ENCODE assay signal across 11 cellular contexts in genomic region chr6:40585661-40586269, GRCh38. TPM values are rescaled to one million over a fixed set of nuclear protein-coding genes. Genes with fewer than 3 reads are reported as not detected.
A peak's percentile ranks its signal among the peaks of the same experiment; 100 is the strongest.
DNase-seq lines count a peak whose midpoint lies in the region; ATAC-seq, FAIRE-seq and TF ChIP-seq lines count a peak whose summit lies in the region.
"Had no signal": no experiment of that assay in that cellular context is flagged by ENCODE, and none has a peak within 500 bp of the region (broad histone marks: within the 10 kb centered on the region; RNA-seq: fewer than 3 reads in every experiment).

No MANE protein-coding gene starts in this region.

- no peaks in the 10 kb centered on the region for H3K79me2 ChIP-seq in HepG2 (ENCODE audit: insufficient read depth, low read length)

- no peak for TF ChIP-seq RAD21 in HepG2 (CRISPR knock-in tag; IDR thresholded peaks at IDR 0.05)

- H3K27ac Mint-ChIP-seq in endodermal cell, result no peak overlapping the region
- H3K27ac Mint-ChIP-seq: HFFc6 had no signal

- H3K27ac ChIP-seq in HepG2 (ENCODE audit: extremely low read length, insufficient read depth, low read length) (no peak overlapping the region), right lobe of liver (no peak overlapping the region), endodermal cell (ENCODE audit: low read depth, low read length) (no peak overlapping the region), temporal lobe (ENCODE audit: low read depth, low read length) (peak overlapping the region; percentile 61), small intestine (ENCODE audit: low read depth in 1 of 2, low read length in 1 of 2) (no peak overlapping the region)
- H3K27ac ChIP-seq: testis had no signal

- H3K36me3 ChIP-seq in HepG2 (replicated peaks in 1 of 2; ENCODE audit: control insufficient read depth in 1 of 2, insufficient read depth in 2 of 2, low read length in 2 of 2) (no peaks in the 10 kb centered on the region), right lobe of liver (no peaks in the 10 kb centered on the region), endodermal cell (ENCODE audit: control insufficient read depth, insufficient read depth, low read length) (no peaks in the 10 kb centered on the region), small intestine (ENCODE audit: control insufficient read depth in 2 of 2, insufficient read depth in 2 of 2, low read length in 2 of 2) (no peaks in the 10 kb centered on the region)

- DNase-seq in HepG2 (ENCODE audit: low spot score) (no peak), right lobe of liver (no peak), NCI-H69 (lab: John Stamatoyannopoulos, UW) (peak; percentile 95), endodermal cell (peak; percentile 91), UCSD-AML1 (lab: John Stamatoyannopoulos, UW; ENCODE audit: unreplicated experiment) (no peak), small intestine (no peak)
- DNase-seq in stimulated activated CD4-positive, alpha-beta T cell treated with anti-CD3 and anti-CD28 coated beads, Interleukin-12 subunit alpha, Interleukin-12 subunit beta, amount 100 ng/mL, for 4 hours, result no peak
- DNase-seq: activated effector memory CD4-positive, alpha-beta T cell treated with anti-CD3 and anti-CD28 coated beads, Interleukin-2, amount 50 U/mL, for 16 hours; HFFc6; testis had no signal

- H3K4me3 ChIP-seq in HepG2 (replicated peaks in 1 of 3; ENCODE audit: insufficient read depth in 1 of 3, low read depth in 2 of 3, low read length in 3 of 3), result no peak overlapping the region
- no peak overlapping the region for H3K4me3 ChIP-seq in right lobe of liver
- H3K4me3 ChIP-seq in endodermal cell (ENCODE audit: low read length), result peak overlapping the region; percentile 83
- H3K4me3 ChIP-seq in small intestine (ENCODE audit: low read depth in 1 of 2, low read length in 2 of 2), result no peak overlapping the region

- no peaks in the 10 kb centered on the region for H3K36me3 Mint-ChIP-seq in endodermal cell (ENCODE audit: low read depth)

- no peaks in the 10 kb centered on the region for H3K9me3 Mint-ChIP-seq in endodermal cell
- H3K9me3 Mint-ChIP-seq: HFFc6 had no signal

- H3K27me3 ChIP-seq in HepG2 (ENCODE audit: control insufficient read depth in 1 of 2, insufficient read depth in 2 of 2, low read length in 2 of 2), result peaks cover 3 to 43% of the 10 kb centered on the region in 2 experiments
- H3K27me3 ChIP-seq in right lobe of liver, result peaks cover 0 to 7% of the 10 kb centered on the region in 2 donors
- peaks cover 48% of the 10 kb centered on the region for H3K27me3 ChIP-seq in endodermal cell (ENCODE audit: control insufficient read depth, insufficient read depth, low read length, poor library complexity, severe bottlenecking)
- peaks cover 8 to 14% of the 10 kb centered on the region in 2 donors for H3K27me3 ChIP-seq in small intestine (ENCODE audit: control insufficient read depth in 2 of 2, insufficient read depth in 2 of 2, low read length in 2 of 2)
- H3K27me3 ChIP-seq: testis had no signal

- H3K4me1 ChIP-seq in HepG2 (ENCODE audit: insufficient read depth, low read length) (0 out of 2 replicates have a peak, but pooled peaks cover 7% of the 10 kb centered on the region), right lobe of liver (peaks cover 0 to 12% (median 0%) of the 10 kb centered on the region in 4 donors), endodermal cell (ENCODE audit: control insufficient read depth, insufficient read depth, low read length) (peaks cover 7% of the 10 kb centered on the region), small intestine (ENCODE audit: control insufficient read depth in 2 of 2, insufficient read depth in 1 of 2, low read depth in 1 of 2, low read length in 1 of 2) (no peaks in the 10 kb centered on the region)

- no TSS peak for BruUV-seq in HepG2 (replicated peaks; lab: Mats Ljungman, UMichigan)

- 6% methylated on average over 11 of the region's 11 CpGs for WGBS in HepG2 (ENCODE audit: low lambda C conversion rate)
- 32% methylated on average over 8 of the region's 11 CpGs for WGBS in right lobe of liver (ENCODE audit: insufficient coverage, low coverage, low lambda C conversion rate, missing lambda C conversion rate)
- WGBS in endodermal cell (ENCODE audit: insufficient coverage in 1 of 2, insufficient read length in 1 of 2), 2 experiments, result 25 to 49% methylated on average over 4 to 11 of the region's 11 CpGs
- 17 to 41% (median 39%) methylated on average over 11 of the region's 11 CpGs for WGBS in small intestine, 3 donors

- peak overlapping the region; percentile 65 for H3K4me3 Mint-ChIP-seq in endodermal cell
- H3K4me3 Mint-ChIP-seq: HFFc6 had no signal

- H3K4me1 Mint-ChIP-seq in endodermal cell, result peaks cover 19% of the 10 kb centered on the region

- ATAC-seq in HepG2 (no peak), right lobe of liver (no peak)

- TF ChIP-seq POLR2A in HepG2 (IDR thresholded peaks at IDR 0.05; ENCODE audit: insufficient read depth in 1 of 2, low read depth in 2 of 2, low read length in 2 of 2) (no peak), right lobe of liver (IDR thresholded peaks at IDR 0.05) (no peak)

- no peaks in the 10 kb centered on the region for H3K9me3 ChIP-seq in HepG2 (ENCODE audit: low read length)
- no peaks in the 10 kb centered on the region for H3K9me3 ChIP-seq in right lobe of liver
- no peaks in the 10 kb centered on the region for H3K9me3 ChIP-seq in endodermal cell (ENCODE audit: control insufficient read depth, low read length)
- H3K9me3 ChIP-seq in small intestine (ENCODE audit: control insufficient read depth, low read depth), result no peaks in the 10 kb centered on the region
- H3K9me3 ChIP-seq: testis had no signal

- H3K9ac ChIP-seq in HepG2 (ENCODE audit: insufficient read depth, low read depth, low read length) (no peak overlapping the region), endodermal cell (ENCODE audit: extremely low read depth, low read length, poor library complexity, severe bottlenecking) (no peak overlapping the region)

- CTCF ChIA-PET in HepG2 (lab: Yijun Ruan, JAX; ENCODE audit: low intra/inter-chr PET ratio, low total read pairs), result no interaction called here

- peaks cover 56% of the 10 kb centered on the region for H3K27me3 Mint-ChIP-seq in endodermal cell (ENCODE audit: insufficient read depth)

- in situ Hi-C loops in HepG2 (cut with HindIII; ENCODE audit: extremely low pct_ligation_motif_present, low pct_unique_long_range_greater_than_20kb), result no loop called here

- TF ChIP-seq EP300 in HepG2 (IDR thresholded peaks at IDR 0.05; ENCODE audit: low read depth in 2 of 2, low read length in 2 of 2), result no peak
- TF ChIP-seq EP300 in HepG2 (CRISPR knock-in tag; IDR thresholded peaks at IDR 0.05; ENCODE audit: borderline replicate concordance), result no peak

- FAIRE-seq in HepG2 (lab: Jason Lieb, UNC) (no peak), small intestine (lab: Jason Lieb, UNC) (no peak)

- no peaks in the 10 kb centered on the region for H4K20me1 ChIP-seq in HepG2 (ENCODE audit: insufficient read depth, low read length)

- H2AFZ ChIP-seq in HepG2 (ENCODE audit: low read length), result no peak overlapping the region

- no peak overlapping the region for H3K4me2 ChIP-seq in HepG2 (ENCODE audit: low read depth, low read length)

- intact Hi-C loops in HepG2 (cut with micrococcal nuclease; ENCODE audit: unreplicated experiment) (loop anchor here (5.0 kb wide), 1 partner anchor 603 kb away; no protein-coding TSS in a partner anchor), right lobe of liver (cut with DNase I) (loop anchor here in 1 of 2 donors (5.0 kb wide), 1 partner anchor 258 kb away; no protein-coding TSS in a partner anchor)

- TF ChIP-seq CTCF in HepG2 (CRISPR knock-in tag; IDR thresholded peaks at IDR 0.05) (no peak), right lobe of liver (IDR thresholded peaks at IDR 0.05) (no peak), endodermal cell (conservative IDR thresholded peaks at IDR 0.05) (no peak)

- POLR2A ChIA-PET in HepG2 (lab: Yijun Ruan, JAX), result no interaction called here

TF ChIP-seq in HepG2, 621 proteins besides CTCF, POLR2A, EP300 and RAD21:
- peak; percentile 53; the same call in 1 of the 2 replicates for TF ChIP-seq ZNF263 (CRISPR knock-in tag; IDR thresholded peaks at IDR 0.05)
- TF ChIP-seq ZBTB38 (CRISPR knock-in tag; IDR thresholded peaks at IDR 0.05), result no peak
- TF ChIP-seq MAFF (IDR thresholded peaks at IDR 0.05; ENCODE audit: low read depth, low read length), result no peak
- TF ChIP-seq MAFG (CRISPR knock-in tag; IDR thresholded peaks at IDR 0.05), result no peak
- no peak for TF ChIP-seq IKZF1 (IDR thresholded peaks at IDR 0.05)

RNA-seq across cellular contexts. Expression of gene LRFN2, which starts 1.4 kb away (rescaled TPM):
- total RNA-seq in HepG2 (2016; rRNA removed; fragmentation: Illumina TruSeq; extraction: Trizol), result not detected in 2 replicates
- not detected in 2 replicates for total RNA-seq in HepG2 (2016; cell fraction: cytosol; rRNA removed; fragmentation: Illumina TruSeq; extraction: Trizol; ENCODE audit: low read depth)
- total RNA-seq in HepG2 (2016; cell fraction: insoluble cytoplasmic fraction; rRNA removed; fragmentation: Illumina TruSeq; extraction: Trizol), result not detected in 2 replicates
- total RNA-seq in HepG2 (2016; cell fraction: membrane; rRNA removed; fragmentation: Illumina TruSeq; extraction: Trizol), result not detected in 2 replicates
- not detected in 2 replicates for total RNA-seq in HepG2 (2016; cell fraction: nucleus; rRNA removed; fragmentation: Illumina TruSeq; extraction: Trizol)
- polyA plus RNA-seq in HepG2 (2011; rRNA removed), result not detected in 2 replicates
- not detected in 2 replicates for polyA plus RNA-seq in HepG2 (2011; cell fraction: cytosol; rRNA removed)
- not detected in 2 replicates for polyA plus RNA-seq in HepG2 (2011; cell fraction: nucleus; rRNA removed)
- not detected in 2 replicates for polyA plus RNA-seq in HepG2 (2012)
- polyA plus RNA-seq in HepG2 (2016; cell fraction: cytosol; fragmentation: Illumina TruSeq; extraction: Trizol; ENCODE audit: low read depth), result not detected in 2 replicates
- not detected in 2 replicates for polyA plus RNA-seq in HepG2 (2016; cell fraction: insoluble cytoplasmic fraction; fragmentation: Illumina TruSeq; extraction: Trizol; ENCODE audit: low read depth)
- polyA plus RNA-seq in HepG2 (2016; cell fraction: membrane; fragmentation: Illumina TruSeq; extraction: Trizol; ENCODE audit: low read depth), result not detected in 2 replicates
- not detected in 2 replicates for polyA plus RNA-seq in HepG2 (2016; cell fraction: nucleus; fragmentation: Illumina TruSeq; extraction: Trizol; ENCODE audit: insufficient read depth, low read depth)
- not detected in 2 replicates for polyA minus RNA-seq in HepG2 (2011; rRNA and poly(A)+ RNA removed; ENCODE audit: low replicate concordance)
- polyA minus RNA-seq in HepG2 (2011; cell fraction: cytosol; rRNA and poly(A)+ RNA removed), result not detected in 2 replicates
- not detected in 2 replicates for polyA minus RNA-seq in HepG2 (2011; cell fraction: nucleus; rRNA and poly(A)+ RNA removed)
- total RNA-seq in right lobe of liver, result under 1 TPM in 1 of 6 experiments, not detected in 5; 0.19 TPM
- under 1 TPM in 1 of 2 donors, not detected in 1; 0.15 TPM for total RNA-seq in endodermal cell
- 0.14 TPM for polyA plus RNA-seq in endodermal cell (2013, experiment 1 of 2)
- 0.08 TPM for polyA plus RNA-seq in endodermal cell (2013, experiment 2 of 2)
- total RNA-seq in temporal lobe, result 17.9 TPM
- under 1 TPM in 1 of 3 donors, not detected in 2; 0.22 TPM for polyA plus RNA-seq in small intestine
- total RNA-seq: HFFc6 had no signal

Comparison
In these comparisons a context has a peak if more than half of its experiments do, and no peak if none do; other contexts are left out.
1. DNase-seq: peak in NCI-H69 (single experiment) and endodermal cell (single experiment); none in HepG2 (single experiment), right lobe of liver (0 of 3), UCSD-AML1 (single experiment), small intestine (single experiment) and stimulated activated CD4-positive, alpha-beta T cell treated with anti-CD3 and anti-CD28 coated beads, Interleukin-12 subunit alpha, Interleukin-12 subunit beta, amount 100 ng/mL, for 4 hours (single experiment).
2. RNA of gene LRFN2, which starts 1.4 kb away (total RNA-seq): 17.9 TPM in temporal lobe (single experiment); 0.15 TPM in endodermal cell, not detected in HepG2 and 0.19 TPM in right lobe of liver; every median in the first group is over 10 times any median in the second.